In the genomic region with DNA sequence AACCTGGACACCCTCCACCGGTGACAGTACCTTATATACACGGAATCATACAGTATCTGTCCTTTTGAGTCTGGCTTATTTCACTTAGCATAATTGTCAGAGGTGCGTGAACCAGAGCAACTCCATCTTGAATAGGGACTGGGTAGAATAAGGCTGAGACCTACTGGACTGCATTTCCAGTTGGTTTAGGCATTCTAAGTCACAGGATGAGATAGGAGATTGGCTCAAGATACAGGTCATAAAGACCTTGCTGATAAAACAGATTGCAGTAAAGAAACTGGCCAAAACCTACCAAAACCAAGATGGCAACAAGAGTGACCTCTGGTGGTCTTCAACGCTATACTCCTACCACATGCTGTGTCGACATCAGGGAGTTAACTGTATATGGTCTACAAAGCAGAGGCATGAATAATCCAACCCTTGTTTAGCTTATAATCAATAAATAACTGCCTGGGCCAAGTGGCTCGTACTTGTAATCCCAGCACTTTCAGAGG, we compare ENCODE assay signal across 1 cellular context.
TF ChIP-seq lines count a peak whose summit lies in the region.

No MANE protein-coding gene starts in this region.

TF ChIP-seq in GM12878, 131 proteins besides CTCF, POLR2A, EP300 and RAD21:
- TF ChIP-seq, protein P1, sequence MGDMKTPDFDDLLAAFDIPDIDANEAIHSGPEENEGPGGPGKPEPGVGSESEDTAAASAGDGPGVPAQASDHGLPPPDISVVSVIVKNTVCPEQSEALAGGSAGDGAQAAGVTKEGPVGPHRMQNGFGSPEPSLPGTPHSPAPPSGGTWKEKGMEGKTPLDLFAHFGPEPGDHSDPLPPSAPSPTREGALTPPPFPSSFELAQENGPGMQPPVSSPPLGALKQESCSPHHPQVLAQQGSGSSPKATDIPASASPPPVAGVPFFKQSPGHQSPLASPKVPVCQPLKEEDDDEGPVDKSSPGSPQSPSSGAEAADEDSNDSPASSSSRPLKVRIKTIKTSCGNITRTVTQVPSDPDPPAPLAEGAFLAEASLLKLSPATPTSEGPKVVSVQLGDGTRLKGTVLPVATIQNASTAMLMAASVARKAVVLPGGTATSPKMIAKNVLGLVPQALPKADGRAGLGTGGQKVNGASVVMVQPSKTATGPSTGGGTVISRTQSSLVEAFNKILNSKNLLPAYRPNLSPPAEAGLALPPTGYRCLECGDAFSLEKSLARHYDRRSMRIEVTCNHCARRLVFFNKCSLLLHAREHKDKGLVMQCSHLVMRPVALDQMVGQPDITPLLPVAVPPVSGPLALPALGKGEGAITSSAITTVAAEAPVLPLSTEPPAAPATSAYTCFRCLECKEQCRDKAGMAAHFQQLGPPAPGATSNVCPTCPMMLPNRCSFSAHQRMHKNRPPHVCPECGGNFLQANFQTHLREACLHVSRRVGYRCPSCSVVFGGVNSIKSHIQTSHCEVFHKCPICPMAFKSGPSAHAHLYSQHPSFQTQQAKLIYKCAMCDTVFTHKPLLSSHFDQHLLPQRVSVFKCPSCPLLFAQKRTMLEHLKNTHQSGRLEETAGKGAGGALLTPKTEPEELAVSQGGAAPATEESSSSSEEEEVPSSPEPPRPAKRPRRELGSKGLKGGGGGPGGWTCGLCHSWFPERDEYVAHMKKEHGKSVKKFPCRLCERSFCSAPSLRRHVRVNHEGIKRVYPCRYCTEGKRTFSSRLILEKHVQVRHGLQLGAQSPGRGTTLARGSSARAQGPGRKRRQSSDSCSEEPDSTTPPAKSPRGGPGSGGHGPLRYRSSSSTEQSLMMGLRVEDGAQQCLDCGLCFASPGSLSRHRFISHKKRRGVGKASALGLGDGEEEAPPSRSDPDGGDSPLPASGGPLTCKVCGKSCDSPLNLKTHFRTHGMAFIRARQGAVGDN (IDR thresholded peaks at IDR 0.05) = peak; percentile 91
- TF ChIP-seq, protein P2, sequence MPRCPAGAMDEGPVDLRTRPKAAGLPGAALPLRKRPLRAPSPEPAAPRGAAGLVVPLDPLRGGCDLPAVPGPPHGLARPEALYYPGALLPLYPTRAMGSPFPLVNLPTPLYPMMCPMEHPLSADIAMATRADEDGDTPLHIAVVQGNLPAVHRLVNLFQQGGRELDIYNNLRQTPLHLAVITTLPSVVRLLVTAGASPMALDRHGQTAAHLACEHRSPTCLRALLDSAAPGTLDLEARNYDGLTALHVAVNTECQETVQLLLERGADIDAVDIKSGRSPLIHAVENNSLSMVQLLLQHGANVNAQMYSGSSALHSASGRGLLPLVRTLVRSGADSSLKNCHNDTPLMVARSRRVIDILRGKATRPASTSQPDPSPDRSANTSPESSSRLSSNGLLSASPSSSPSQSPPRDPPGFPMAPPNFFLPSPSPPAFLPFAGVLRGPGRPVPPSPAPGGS (IDR thresholded peaks at IDR 0.05; ENCODE audit: borderline replicate concordance, insufficient read depth, low read depth, low read length, poor library complexity, severe bottlenecking) = no peak
- TF ChIP-seq SMARCA5 (IDR thresholded peaks at IDR 0.05) (no peak), ZNF207 (IDR thresholded peaks at IDR 0.05; ENCODE audit: borderline replicate concordance) (0 out of 2 replicates have a peak, but pooled peaks have one; percentile 20), SMAD5 (IDR thresholded peaks at IDR 0.05; ENCODE audit: low read depth) (0 out of 2 replicates have a peak, but pooled peaks have one; percentile 12), RUNX3 (IDR thresholded peaks at IDR 0.05; ENCODE audit: low read length) (0 out of 2 replicates have a peak, but pooled peaks have one; percentile 9)
- TF ChIP-seq, protein P3, sequence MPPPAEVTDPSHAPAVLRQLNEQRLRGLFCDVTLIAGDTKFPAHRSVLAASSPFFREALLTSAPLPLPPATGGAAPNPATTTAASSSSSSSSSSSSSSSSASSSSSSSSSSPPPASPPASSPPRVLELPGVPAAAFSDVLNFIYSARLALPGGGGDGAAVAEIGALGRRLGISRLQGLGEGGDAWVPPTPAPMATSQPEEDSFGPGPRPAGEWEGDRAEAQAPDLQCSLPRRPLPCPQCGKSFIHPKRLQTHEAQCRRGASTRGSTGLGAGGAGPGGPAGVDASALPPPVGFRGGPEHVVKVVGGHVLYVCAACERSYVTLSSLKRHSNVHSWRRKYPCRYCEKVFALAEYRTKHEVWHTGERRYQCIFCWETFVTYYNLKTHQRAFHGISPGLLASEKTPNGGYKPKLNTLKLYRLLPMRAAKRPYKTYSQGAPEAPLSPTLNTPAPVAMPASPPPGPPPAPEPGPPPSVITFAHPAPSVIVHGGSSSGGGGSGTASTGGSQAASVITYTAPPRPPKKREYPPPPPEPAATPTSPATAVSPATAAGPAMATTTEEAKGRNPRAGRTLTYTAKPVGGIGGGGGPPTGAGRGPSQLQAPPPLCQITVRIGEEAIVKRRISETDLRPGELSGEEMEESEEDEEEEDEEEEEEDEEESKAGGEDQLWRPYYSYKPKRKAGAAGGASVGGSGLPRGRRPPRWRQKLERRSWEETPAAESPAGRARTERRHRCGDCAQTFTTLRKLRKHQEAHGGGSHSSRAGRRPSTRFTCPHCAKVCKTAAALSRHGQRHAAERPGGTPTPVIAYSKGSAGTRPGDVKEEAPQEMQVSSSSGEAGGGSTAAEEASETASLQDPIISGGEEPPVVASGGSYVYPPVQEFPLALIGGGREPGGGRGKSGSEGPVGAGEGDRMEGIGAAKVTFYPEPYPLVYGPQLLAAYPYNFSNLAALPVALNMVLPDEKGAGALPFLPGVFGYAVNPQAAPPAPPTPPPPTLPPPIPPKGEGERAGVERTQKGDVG (CRISPR knock-in tag; IDR thresholded peaks at IDR 0.05) = peak; percentile 75
- TF ChIP-seq, protein P4, sequence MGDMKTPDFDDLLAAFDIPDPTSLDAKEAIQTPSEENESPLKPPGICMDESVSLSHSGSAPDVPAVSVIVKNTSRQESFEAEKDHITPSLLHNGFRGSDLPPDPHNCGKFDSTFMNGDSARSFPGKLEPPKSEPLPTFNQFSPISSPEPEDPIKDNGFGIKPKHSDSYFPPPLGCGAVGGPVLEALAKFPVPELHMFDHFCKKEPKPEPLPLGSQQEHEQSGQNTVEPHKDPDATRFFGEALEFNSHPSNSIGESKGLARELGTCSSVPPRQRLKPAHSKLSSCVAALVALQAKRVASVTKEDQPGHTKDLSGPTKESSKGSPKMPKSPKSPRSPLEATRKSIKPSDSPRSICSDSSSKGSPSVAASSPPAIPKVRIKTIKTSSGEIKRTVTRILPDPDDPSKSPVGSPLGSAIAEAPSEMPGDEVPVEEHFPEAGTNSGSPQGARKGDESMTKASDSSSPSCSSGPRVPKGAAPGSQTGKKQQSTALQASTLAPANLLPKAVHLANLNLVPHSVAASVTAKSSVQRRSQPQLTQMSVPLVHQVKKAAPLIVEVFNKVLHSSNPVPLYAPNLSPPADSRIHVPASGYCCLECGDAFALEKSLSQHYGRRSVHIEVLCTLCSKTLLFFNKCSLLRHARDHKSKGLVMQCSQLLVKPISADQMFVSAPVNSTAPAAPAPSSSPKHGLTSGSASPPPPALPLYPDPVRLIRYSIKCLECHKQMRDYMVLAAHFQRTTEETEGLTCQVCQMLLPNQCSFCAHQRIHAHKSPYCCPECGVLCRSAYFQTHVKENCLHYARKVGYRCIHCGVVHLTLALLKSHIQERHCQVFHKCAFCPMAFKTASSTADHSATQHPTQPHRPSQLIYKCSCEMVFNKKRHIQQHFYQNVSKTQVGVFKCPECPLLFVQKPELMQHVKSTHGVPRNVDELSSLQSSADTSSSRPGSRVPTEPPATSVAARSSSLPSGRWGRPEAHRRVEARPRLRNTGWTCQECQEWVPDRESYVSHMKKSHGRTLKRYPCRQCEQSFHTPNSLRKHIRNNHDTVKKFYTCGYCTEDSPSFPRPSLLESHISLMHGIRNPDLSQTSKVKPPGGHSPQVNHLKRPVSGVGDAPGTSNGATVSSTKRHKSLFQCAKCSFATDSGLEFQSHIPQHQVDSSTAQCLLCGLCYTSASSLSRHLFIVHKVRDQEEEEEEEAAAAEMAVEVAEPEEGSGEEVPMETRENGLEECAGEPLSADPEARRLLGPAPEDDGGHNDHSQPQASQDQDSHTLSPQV (IDR thresholded peaks at IDR 0.05) = peak; percentile 96
